ENCODE assay signal across 17 cellular contexts in the genomic region with DNA sequence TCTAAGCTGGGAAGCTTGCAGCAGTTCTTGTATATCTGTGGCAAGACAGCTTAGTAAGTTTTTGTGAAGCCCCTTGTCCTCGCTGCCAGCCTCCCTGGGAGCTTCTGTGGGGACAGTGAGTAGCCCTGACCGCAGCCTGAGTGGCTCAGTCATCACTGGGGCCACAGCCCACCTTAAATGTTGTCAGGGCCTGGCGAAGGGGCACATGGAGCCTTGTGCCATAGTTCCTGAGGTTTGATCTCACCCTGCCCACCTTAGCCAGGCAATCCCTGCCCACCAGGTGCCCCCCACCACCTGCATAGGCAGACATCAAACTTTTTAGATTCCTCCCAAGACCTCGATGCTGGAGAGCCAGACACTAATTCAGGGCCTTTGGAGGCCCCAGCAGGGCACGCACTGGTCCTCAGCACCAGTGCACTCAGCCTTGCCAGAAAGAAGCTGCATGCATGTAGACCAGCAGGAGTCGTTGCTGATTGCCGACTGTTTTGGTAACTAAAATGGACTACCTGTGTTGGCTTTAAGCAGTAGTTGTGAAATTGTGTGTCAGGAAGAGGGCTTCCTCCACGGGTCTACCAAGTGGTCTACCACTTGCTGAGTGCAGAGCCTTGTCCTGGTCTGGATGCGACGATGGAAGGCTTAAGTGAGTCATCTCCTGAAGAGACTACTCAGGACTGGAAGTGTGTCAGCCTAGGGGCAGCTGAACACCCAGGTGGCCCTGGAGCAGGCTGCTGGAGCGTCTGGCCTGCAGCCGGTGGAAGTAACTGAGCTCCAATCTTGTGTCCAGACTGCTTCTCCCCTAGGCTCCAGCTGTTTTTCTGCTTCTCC.
DNase-seq lines count a peak whose midpoint lies in the region; TF ChIP-seq lines count a peak whose summit lies in the region.
"Had no signal": no experiment of that assay in that cellular context is flagged by ENCODE, and none has a peak within 500 bp of the region (broad histone marks: within the 10 kb centered on the region; RNA-seq: fewer than 3 reads in every experiment).

No MANE protein-coding gene starts in this region.

- peaks cover 0 to 5% (median 0%) of the 10 kb centered on the region in 3 donors for H3K27me3 Mint-ChIP-seq in CD14-positive monocyte (ENCODE audit: low read depth in 3 of 3)

- H3K4me3 ChIP-seq in choroid plexus epithelial cell (ENCODE audit: low read depth, low read length), result no peak overlapping the region
- H3K4me3 ChIP-seq: thyroid gland had no signal

- no peak overlapping the region for H3K4me3 Mint-ChIP-seq in CD14-positive monocyte
- H3K4me3 Mint-ChIP-seq: activated CD4-positive, alpha-beta memory T cell treated with anti-CD3 and anti-CD28 coated beads, Interleukin-2, amount 10 ng/mL, durations not matched to agents 7 days and 5 days; nephron had no signal

- no peaks in the 10 kb centered on the region for H3K9me3 Mint-ChIP-seq in CD14-positive monocyte
- H3K9me3 Mint-ChIP-seq: activated CD4-positive, alpha-beta memory T cell treated with anti-CD3 and anti-CD28 coated beads, Interleukin-2, amount 10 ng/mL, durations not matched to agents 7 days and 5 days; nephron had no signal

- no peaks in the 10 kb centered on the region for H3K36me3 Mint-ChIP-seq in CD14-positive monocyte

- DNase-seq in CD14-positive monocyte (ENCODE audit: low spot score) (peak; percentile 22), HT1080 (ENCODE audit: low read depth) (peak; percentile 75), choroid plexus epithelial cell (ENCODE audit: low read depth) (no peak), posterior vena cava (ENCODE audit: low spot score) (peak; percentile 72), NCI-H146 treated with DMSO at 0.1 percent for 48 hours (lab: John Stamatoyannopoulos, UW; ENCODE audit: unreplicated experiment) (no peak), foreskin melanocyte (no peak), SW 1271 (lab: John Stamatoyannopoulos, UW) (no peak), NCI-H1092 (lab: John Stamatoyannopoulos, UW) (no peak)
- DNase-seq: activated CD4-positive, alpha-beta memory T cell treated with anti-CD3 and anti-CD28 coated beads, Interleukin-2, amount 10 ng/mL, durations not matched to agents 7 days and 5 days; Calu3; NCI-H2171; retina; SIG-M5; stimulated activated CD4-positive, alpha-beta T cell treated with anti-CD3 and anti-CD28 coated beads, Interleukin-2, amount 100 ng/mL, for 48 hours; T1000 had no signal

- no peak overlapping the region for H3K27ac Mint-ChIP-seq in CD14-positive monocyte
- H3K27ac Mint-ChIP-seq: activated CD4-positive, alpha-beta memory T cell treated with anti-CD3 and anti-CD28 coated beads, Interleukin-2, amount 10 ng/mL, durations not matched to agents 7 days and 5 days had no signal

- intact Hi-C loops in CD14-positive monocyte (cut with micrococcal nuclease) (no loop called here), posterior vena cava (cut with DNase I) (no loop called here)

- H3K4me1 Mint-ChIP-seq in CD14-positive monocyte, result no peaks in the 10 kb centered on the region
- H3K4me1 Mint-ChIP-seq: activated CD4-positive, alpha-beta memory T cell treated with anti-CD3 and anti-CD28 coated beads, Interleukin-2, amount 10 ng/mL, durations not matched to agents 7 days and 5 days had no signal

- TF ChIP-seq CTCF in CD14-positive monocyte (IDR thresholded peaks at IDR 0.05) (no peak), choroid plexus epithelial cell (conservative IDR thresholded peaks at IDR 0.05; ENCODE audit: low read depth, low read length) (peak; percentile 13)

Comparison
In these comparisons a context has a peak if more than half of its experiments do, and no peak if none do; other contexts are left out.
1. DNase-seq: peak in CD14-positive monocyte (single experiment), HT1080 (single experiment) and posterior vena cava (single experiment); none in choroid plexus epithelial cell (single experiment), NCI-H146 treated with DMSO at 0.1 percent for 48 hours (single experiment), foreskin melanocyte (single experiment), SW 1271 (0 of 2) and NCI-H1092 (single experiment).